28 cellular contexts compared by ENCODE assay signal in the genomic region with DNA sequence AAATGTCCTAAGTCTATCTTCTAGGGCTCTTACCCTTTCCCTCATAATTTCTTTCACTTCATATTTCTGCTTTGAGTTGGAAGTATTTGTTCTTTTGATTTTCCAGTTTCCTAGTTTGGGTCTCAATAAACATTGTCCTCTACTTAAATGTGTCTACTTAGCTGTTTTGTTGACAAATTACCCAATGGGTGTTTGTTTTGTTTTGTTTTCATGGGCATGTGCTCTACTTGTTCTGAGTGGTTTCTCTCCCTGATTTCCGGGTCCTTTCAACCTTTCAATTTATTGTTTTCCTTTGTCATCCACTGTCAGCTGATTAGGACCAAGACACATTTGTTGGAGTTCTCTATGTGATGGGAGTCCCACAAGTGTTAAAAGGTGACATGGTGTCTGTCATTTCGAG.
"Had no signal": no experiment of that assay in that cellular context is flagged by ENCODE, and none has a peak within 500 bp of the region (broad histone marks: within the 10 kb centered on the region; RNA-seq: fewer than 3 reads in every experiment).

No MANE protein-coding gene starts in this region.

- H3K4me3 ChIP-seq: left lung, lower lobe of right lung, pancreas, prostate gland, sigmoid colon, spleen, suprapubic skin, thoracic aorta, tibial artery, upper lobe of right lung had no signal

- H3K27me3 ChIP-seq: left lung, pancreas, sigmoid colon, spleen, suprapubic skin, tibial artery, upper lobe of right lung had no signal

- DNase-seq: hippocampal formation; kidney glomerular epithelial cell; left colon; left lung; lower lobe of right lung; mammary epithelial cell; mesenchymal stem cell; naive B cell; nucleus accumbens; pancreas; posterior cingulate gyrus; retina; right cardiac atrium; sigmoid colon; small intestine; spleen; stimulated activated CD4-positive, alpha-beta T cell treated with anti-CD3 and anti-CD28 coated beads, Interleukin-4, amount 100 ng/mL, for 24 hours; stimulated activated naive CD4-positive, alpha-beta T cell; tibial artery; trophoblast cell; upper lobe of right lung had no signal

- H3K4me1 ChIP-seq: left lung, lower lobe of right lung, pancreas, prostate gland, sigmoid colon, spleen, suprapubic skin, tibial artery, upper lobe of right lung had no signal

- H3K9me3 ChIP-seq: left lung, lower lobe of right lung, pancreas, prostate gland, sigmoid colon, spleen, suprapubic skin, thoracic aorta, tibial artery, upper lobe of right lung had no signal

- H3K36me3 ChIP-seq: left lung, lower lobe of right lung, pancreas, prostate gland, sigmoid colon, spleen, suprapubic skin, thoracic aorta, tibial artery, upper lobe of right lung had no signal

- H3K27ac ChIP-seq: left lung, lower lobe of right lung, pancreas, prostate gland, sigmoid colon, spleen, suprapubic skin, thoracic aorta, tibial artery, upper lobe of right lung had no signal

- ATAC-seq: left colon; left lung; lower lobe of right lung; natural killer cell treated with Interleukin-12 subunit alpha and Interleukin-12 subunit beta and Interleukin-15 and Interleukin-18, amount 100 ng/mL, for 72 hours; pancreas; right cardiac atrium; stimulated activated effector memory CD8-positive, alpha-beta T cell treated with anti-CD3 and anti-CD28 coated beads, Interleukin-12 subunit alpha, Interleukin-12 subunit beta, amount 100 ng/mL, for 72 hours; upper lobe of right lung had no signal

- FAIRE-seq: keratinocyte, pancreas, small intestine, urothelium cell line had no signal
